ENCODE assay signal across 19 cellular contexts in genomic region chr17:80813318-80813717, GRCh38.
"Had no signal": no experiment of that assay in that cellular context is flagged by ENCODE, and none has a peak within 500 bp of the region (broad histone marks: within the 10 kb centered on the region; RNA-seq: fewer than 3 reads in every experiment).

No MANE protein-coding gene starts in this region.

- H3K36me3 Mint-ChIP-seq: natural killer cell treated with Interleukin-12 subunit alpha and Interleukin-12 subunit beta and Interleukin-15 and Interleukin-18, amount 100 ng/mL, for 72 hours had no signal

- DNase-seq: activated CD8-positive, alpha-beta memory T cell treated with anti-CD3 and anti-CD28 coated beads, Interleukin-2, amount 50 U/mL, for 4 hours; anterior cingulate cortex; brain microvascular endothelial cell; cortex of kidney; effector CD4-positive, alpha-beta T cell; mesendoderm; retina; SK-N-SH; stimulated activated CD4-positive, alpha-beta T cell treated with anti-CD3 and anti-CD28 coated beads, Interleukin-12 subunit alpha, Interleukin-12 subunit beta, amount 100 ng/mL, for 4 hours; stimulated activated CD4-positive, alpha-beta T cell treated with anti-CD3 and anti-CD28 coated beads, Interleukin-2, amount 100 ng/mL, for 24 hours; stomach; T-helper 17 cell; testis had no signal

- H3K9me3 Mint-ChIP-seq: WTC11 had no signal

- H3K4me3 Mint-ChIP-seq: activated naive CD8-positive, alpha-beta T cell treated with anti-CD3 and anti-CD28 coated beads, Interleukin-2, amount 10 ng/mL, durations not matched to agents 7 days and 5 days; natural killer cell treated with Interleukin-12 subunit alpha and Interleukin-12 subunit beta and Interleukin-15 and Interleukin-18, amount 100 ng/mL, for 72 hours; WTC11 had no signal

- H3K27ac ChIP-seq: brain microvascular endothelial cell, esophagus muscularis mucosa, hepatocyte, stomach, testis, upper lobe of right lung had no signal

- H3K27me3 Mint-ChIP-seq: activated naive CD8-positive, alpha-beta T cell treated with anti-CD3 and anti-CD28 coated beads, Interleukin-2, amount 10 ng/mL, durations not matched to agents 7 days and 5 days; natural killer cell treated with Interleukin-12 subunit alpha and Interleukin-12 subunit beta and Interleukin-15 and Interleukin-18, amount 100 ng/mL, for 72 hours; T-helper 17 cell had no signal

- H3K27ac Mint-ChIP-seq: WTC11 had no signal

- H3K36me3 ChIP-seq: brain microvascular endothelial cell, upper lobe of right lung had no signal

- H3K4me1 ChIP-seq: esophagus muscularis mucosa, stomach, testis, upper lobe of right lung had no signal

- ATAC-seq: natural killer cell treated with Interleukin-12 subunit alpha and Interleukin-12 subunit beta and Interleukin-15 and Interleukin-18, amount 100 ng/mL, for 72 hours; T-helper 17 cell; upper lobe of right lung; WTC11 had no signal

- H3K27me3 ChIP-seq: brain microvascular endothelial cell, esophagus muscularis mucosa, hepatocyte, stomach, testis, upper lobe of right lung had no signal

- H3K4me3 ChIP-seq: esophagus muscularis mucosa, hepatocyte, stomach, testis, upper lobe of right lung had no signal

- H3K4me1 Mint-ChIP-seq: WTC11 had no signal

- H3K9me3 ChIP-seq: esophagus muscularis mucosa, SK-N-SH, stomach, testis, upper lobe of right lung had no signal
